Comparison of ENCODE assay signal across 1 cellular context in the genomic region with DNA sequence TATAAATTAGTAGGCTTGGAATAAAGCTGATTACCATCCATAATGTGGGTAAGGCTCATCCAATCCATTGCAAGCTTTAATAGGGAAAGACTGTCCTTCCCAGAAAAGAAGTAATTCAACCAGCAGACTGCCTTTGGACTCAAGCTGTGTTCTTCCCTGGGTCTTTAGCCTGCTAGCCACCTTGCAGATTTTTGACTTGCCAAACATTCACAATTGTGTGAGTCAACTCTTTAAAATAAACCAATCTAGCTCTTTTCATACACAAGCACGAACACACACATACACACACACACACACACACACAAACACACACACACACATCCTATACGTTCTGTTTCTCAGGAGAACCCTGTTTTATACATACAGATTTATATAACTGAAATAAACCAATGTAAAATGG.
TF ChIP-seq lines count a peak whose summit lies in the region.

No MANE protein-coding gene starts in this region.

TF ChIP-seq in IMR-90, 13 proteins besides CTCF, POLR2A, EP300 and RAD21 (continued from another document):
- TF ChIP-seq MXI1 (IDR thresholded peaks at IDR 0.05; ENCODE audit: borderline replicate concordance, low read depth, low read length) (no peak), CHD1 (IDR thresholded peaks at IDR 0.05; ENCODE audit: low read depth, low read length) (no peak), MAZ (IDR thresholded peaks at IDR 0.05; ENCODE audit: borderline replicate concordance, low read depth, low read length) (no peak), SMC3 (IDR thresholded peaks at IDR 0.05; ENCODE audit: low read depth, low read length) (no peak), MAFK (IDR thresholded peaks at IDR 0.05; ENCODE audit: low read depth, low read length) (no peak), RCOR1 (IDR thresholded peaks at IDR 0.05; ENCODE audit: insufficient replicate concordance, low read length) (no peak), NFE2L2 (IDR thresholded peaks at IDR 0.05; ENCODE audit: low read depth, low read length) (no peak)
- TF ChIP-seq, protein P1, sequence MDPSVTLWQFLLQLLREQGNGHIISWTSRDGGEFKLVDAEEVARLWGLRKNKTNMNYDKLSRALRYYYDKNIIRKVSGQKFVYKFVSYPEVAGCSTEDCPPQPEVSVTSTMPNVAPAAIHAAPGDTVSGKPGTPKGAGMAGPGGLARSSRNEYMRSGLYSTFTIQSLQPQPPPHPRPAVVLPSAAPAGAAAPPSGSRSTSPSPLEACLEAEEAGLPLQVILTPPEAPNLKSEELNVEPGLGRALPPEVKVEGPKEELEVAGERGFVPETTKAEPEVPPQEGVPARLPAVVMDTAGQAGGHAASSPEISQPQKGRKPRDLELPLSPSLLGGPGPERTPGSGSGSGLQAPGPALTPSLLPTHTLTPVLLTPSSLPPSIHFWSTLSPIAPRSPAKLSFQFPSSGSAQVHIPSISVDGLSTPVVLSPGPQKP (IDR thresholded peaks at IDR 0.05; ENCODE audit: borderline replicate concordance, low read depth, low read length): no peak
- TF ChIP-seq, protein P2, sequence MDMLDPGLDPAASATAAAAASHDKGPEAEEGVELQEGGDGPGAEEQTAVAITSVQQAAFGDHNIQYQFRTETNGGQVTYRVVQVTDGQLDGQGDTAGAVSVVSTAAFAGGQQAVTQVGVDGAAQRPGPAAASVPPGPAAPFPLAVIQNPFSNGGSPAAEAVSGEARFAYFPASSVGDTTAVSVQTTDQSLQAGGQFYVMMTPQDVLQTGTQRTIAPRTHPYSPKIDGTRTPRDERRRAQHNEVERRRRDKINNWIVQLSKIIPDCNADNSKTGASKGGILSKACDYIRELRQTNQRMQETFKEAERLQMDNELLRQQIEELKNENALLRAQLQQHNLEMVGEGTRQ (IDR thresholded peaks at IDR 0.05; ENCODE audit: low read depth, low read length): no peak
